Comparison of ENCODE assay signal across 8 cellular contexts in the genomic region with DNA sequence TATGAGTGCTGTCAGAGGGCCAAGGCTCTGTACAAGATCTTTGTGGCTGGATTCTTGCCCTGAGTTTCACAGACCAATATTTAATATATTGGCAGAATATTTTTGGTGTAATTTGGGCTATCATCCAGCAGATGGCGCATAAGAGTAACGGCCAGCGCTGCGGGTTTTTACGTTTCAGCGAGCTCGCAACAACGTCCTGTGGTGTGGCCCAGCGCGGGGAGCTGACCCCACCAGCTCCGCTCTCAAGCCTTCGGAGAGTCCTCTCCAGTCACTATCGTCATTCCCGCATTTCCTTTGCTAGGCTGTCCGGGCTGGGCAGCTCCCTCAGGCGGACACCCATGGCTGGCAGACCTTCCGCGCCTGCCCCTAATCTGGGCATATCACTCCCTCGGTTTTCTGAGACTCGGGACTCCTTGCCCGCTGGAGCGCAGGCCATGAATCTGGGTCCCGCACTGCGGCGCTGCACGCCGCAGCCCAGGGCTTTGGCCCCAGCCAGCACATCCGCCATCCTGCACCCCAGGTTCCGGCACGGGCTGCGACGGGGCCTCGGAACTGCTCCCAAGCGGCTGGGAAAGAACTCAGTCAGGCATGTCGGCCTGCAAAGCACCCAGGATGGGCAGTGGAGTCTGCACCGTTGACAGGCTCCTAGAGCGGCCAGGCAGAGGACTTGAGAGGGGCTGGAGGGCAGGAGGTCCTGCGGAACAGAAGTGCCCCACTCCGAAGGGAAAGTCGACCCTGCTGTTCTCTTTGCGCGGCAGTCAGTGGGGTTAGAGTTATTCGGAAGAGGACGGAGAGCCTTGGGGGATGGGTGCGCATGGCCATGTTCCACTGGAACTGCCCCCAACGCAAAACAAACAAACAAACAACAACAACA. TPM values are rescaled to one million over a fixed set of nuclear protein-coding genes. Genes with fewer than 3 reads are reported as not detected.
DNase-seq lines count a peak whose midpoint lies in the region; ATAC-seq and TF ChIP-seq lines count a peak whose summit lies in the region.

No MANE protein-coding gene starts in this region.

- H3K36me3 ChIP-seq in ovary, result no peaks in the 10 kb centered on the region
- H3K36me3 ChIP-seq in thoracic aorta, result no peaks in the 10 kb centered on the region

- H3K27ac Mint-ChIP-seq in activated naive CD8-positive, alpha-beta T cell, result peak overlapping the region; percentile 34

- peak overlapping the region; percentile 91 for H3K4me3 Mint-ChIP-seq in activated naive CD8-positive, alpha-beta T cell

- DNase-seq in NCI-H82 (lab: John Stamatoyannopoulos, UW), result peak; percentile 76
- no peak for DNase-seq in NCI-H82 treated with DMSO at 0.1 percent for 48 hours (lab: John Stamatoyannopoulos, UW; ENCODE audit: unreplicated experiment)
- peak; percentile 17 for DNase-seq in Jurkat, Clone E6-1 (ENCODE audit: low read depth, low spot score)
- peak; percentile 14 for DNase-seq in SKM-1 treated with dmso at 0.1 percent for 144 hours (lab: John Stamatoyannopoulos, UW; ENCODE audit: unreplicated experiment)
- DNase-seq in cardiac septum (ENCODE audit: low spot score), result peak; percentile 90
- DNase-seq in ovary, result peak; percentile 62 to 77 (median 70)
- DNase-seq in thoracic aorta (ENCODE audit: low spot score), result peak; percentile 11

- TF ChIP-seq CTCF in ovary (IDR thresholded peaks at IDR 0.05) (peak; percentile 71 to 82 (median 75)), thoracic aorta (IDR thresholded peaks at IDR 0.05) (peak; percentile 80)

- H3K27me3 ChIP-seq in ovary, result no peaks in the 10 kb centered on the region
- H3K27me3 ChIP-seq in thoracic aorta (replicated peaks; ENCODE audit: insufficient read depth), result no peaks in the 10 kb centered on the region

- H3K9me3 ChIP-seq in ovary (no peaks in the 10 kb centered on the region), thoracic aorta (no peaks in the 10 kb centered on the region)

- H3K9me3 Mint-ChIP-seq in activated naive CD8-positive, alpha-beta T cell (ENCODE audit: low read depth), result no peaks in the 10 kb centered on the region

- no peaks in the 10 kb centered on the region for H3K36me3 Mint-ChIP-seq in activated naive CD8-positive, alpha-beta T cell

- H3K4me3 ChIP-seq in Jurkat, Clone E6-1 (ENCODE audit: low read length), result peak overlapping the region; percentile 63
- H3K4me3 ChIP-seq in ovary (peak overlapping the region; percentile 46), thoracic aorta (peak overlapping the region; percentile 94)

- peaks cover 11% of the 10 kb centered on the region for H3K4me1 Mint-ChIP-seq in activated naive CD8-positive, alpha-beta T cell (ENCODE audit: low read depth)

- H3K4me1 ChIP-seq in ovary (ENCODE audit: insufficient read depth) (no peaks in the 10 kb centered on the region), thoracic aorta (ENCODE audit: control insufficient read depth in 1 of 2, low read depth in 2 of 2) (peaks cover 6 to 7% of the 10 kb centered on the region in 2 donors)

- no peak for TF ChIP-seq EP300 in ovary (IDR thresholded peaks at IDR 0.05)

- TF ChIP-seq POLR2A in ovary (IDR thresholded peaks at IDR 0.05), result no peak

- intact Hi-C loops in cardiac septum (cut with DNase I), result loop anchor here (1.0 kb wide), 2 partner anchors 37 to 59 kb away; partner anchors contain the start of gene GABARAPL1
- intact Hi-C loops in ovary (cut with DNase I), result no loop called here

- no peaks in the 10 kb centered on the region for H3K27me3 Mint-ChIP-seq in activated naive CD8-positive, alpha-beta T cell

- ATAC-seq in thoracic aorta (ENCODE audit: insufficient number of reproducible peaks, low FRiP score, low read depth), result peak; percentile 34

- H3K27ac ChIP-seq in ovary, result peak overlapping the region; percentile 26 to 62
- peak overlapping the region; percentile 56 to 58 for H3K27ac ChIP-seq in thoracic aorta

- WGBS in ovary, 3 donors, result 4 to 5% (median 5%) methylated on average over 46 of the region's 46 CpGs

RNA-seq across cellular contexts. Expression of gene OLR1, which starts 18.4 kb away (rescaled TPM):
- not detected for polyA plus RNA-seq in Jurkat, Clone E6-1 (2012; ENCODE audit: insufficient read depth, insufficient read length)
- total RNA-seq in cardiac septum, result 0.43 TPM
- total RNA-seq in ovary, result 10 to 100 TPM in 1 of 7 donors, 1 to 10 TPM in 3, under 1 TPM in 3; 0.71 to 12.3 (median 1.1) TPM
- under 1 TPM; 0.10 to 0.48 TPM for polyA plus RNA-seq in ovary
- total RNA-seq in thoracic aorta, result 1 to 10 TPM; 1.4 to 2.8 TPM

RNA-seq across cellular contexts. Expression of gene CLEC7A, which starts 23.5 kb away (rescaled TPM):
- not detected for polyA plus RNA-seq in Jurkat, Clone E6-1 (2012; ENCODE audit: insufficient read depth, insufficient read length)
- total RNA-seq in cardiac septum (2.6 TPM), ovary (10 to 100 TPM in 1 of 7 donors, 1 to 10 TPM in 6; 2.9 to 12.7 (median 3.7) TPM), thoracic aorta (10 to 100 TPM; 22.6 to 24.3 TPM)
- polyA plus RNA-seq in ovary, result 1 to 10 TPM; 1.9 to 3.4 TPM

RNA-seq across cellular contexts. Expression of gene TMEM52B, which starts 25.3 kb away (rescaled TPM):
- polyA plus RNA-seq in Jurkat, Clone E6-1 (2012; ENCODE audit: insufficient read depth, insufficient read length), result not detected
- not detected for total RNA-seq in cardiac septum
- under 1 TPM in 2 of 7 donors, not detected in 5; 0.07 to 0.69 TPM for total RNA-seq in ovary
- polyA plus RNA-seq in ovary, result under 1 TPM; 0.04 to 0.10 TPM
- 1 to 10 TPM in 1 of 2 donors, not detected in 1; 2.8 TPM for total RNA-seq in thoracic aorta

RNA-seq across cellular contexts. Expression of gene CLEC1A, which starts 54.7 kb away (rescaled TPM):
- polyA plus RNA-seq in Jurkat, Clone E6-1 (2012; ENCODE audit: insufficient read depth, insufficient read length), result not detected
- total RNA-seq in cardiac septum (2.2 TPM), ovary (10 to 100 TPM in 1 of 7 donors, 1 to 10 TPM in 6; 1.5 to 11.5 (median 4.1) TPM), thoracic aorta (1 to 10 TPM; 3.7 to 5.1 TPM)
- 10 to 100 TPM in 1 of 2 donors, 1 to 10 TPM in 1; 4.8 to 13.8 TPM for polyA plus RNA-seq in ovary

RNA-seq across cellular contexts. Expression of gene GABARAPL1, which starts 59.2 kb away (rescaled TPM):
- 12.3 TPM for polyA plus RNA-seq in Jurkat, Clone E6-1 (2012; ENCODE audit: insufficient read depth, insufficient read length)
- total RNA-seq in cardiac septum (280 TPM), ovary (100 to 1,000 TPM in 2 of 7 donors, 10 to 100 TPM in 5; 53.1 to 139 (median 96.1) TPM), thoracic aorta (100 to 1,000 TPM in 1 of 2 donors, 10 to 100 TPM in 1; 86.1 to 114 TPM)
- 100 to 1,000 TPM in 1 of 2 donors, 10 to 100 TPM in 1; 58.7 to 186 TPM for polyA plus RNA-seq in ovary
